15 cellular contexts compared by ENCODE assay signal in genomic region chr20:58843128-58843556, GRCh38.
"Had no signal": no experiment of that assay in that cellular context is flagged by ENCODE, and none has a peak within 500 bp of the region (broad histone marks: within the 10 kb centered on the region; RNA-seq: fewer than 3 reads in every experiment).

No MANE protein-coding gene starts in this region.

- H3K4me3 ChIP-seq: coronary artery, pancreas, sigmoid colon, stomach, testis had no signal

- H3K27ac ChIP-seq: brain microvascular endothelial cell, coronary artery, pancreas, sigmoid colon, stomach, testis had no signal

- H3K36me3 ChIP-seq: brain microvascular endothelial cell, pancreas, sigmoid colon, stomach had no signal

- DNase-seq: activated CD4-positive, alpha-beta T cell treated with anti-CD3 and anti-CD28 coated beads, Interleukin-2, amount 10 ng/mL, durations not matched to agents 24 days and 14 days; activated CD4-positive, CD25-positive, alpha-beta regulatory T cell; activated CD8-positive, alpha-beta memory T cell treated with anti-CD3 and anti-CD28 coated beads, Interleukin-2, amount 50 U/mL, for 48 hours; activated CD8-positive, alpha-beta T cell treated with anti-CD3 and anti-CD28 coated beads, Interleukin-2, amount 10 ng/mL, durations not matched to agents 7 days and 5 days; activated gamma-delta T cell treated with Interleukin-2 at 50 U/mL for 16 hours; activated naive CD8-positive, alpha-beta T cell treated with anti-CD3 and anti-CD28 coated beads for 36 hours; brain microvascular endothelial cell; foreskin fibroblast; kidney glomerular epithelial cell; pancreas; sigmoid colon; stimulated activated CD4-positive, alpha-beta T cell treated with anti-CD3 and anti-CD28 coated beads, Interleukin-1b, Interleukin-23, amount 100 ng/mL, for 48 hours; stomach; testis had no signal

- H3K9me3 ChIP-seq: pancreas, sigmoid colon, stomach, testis had no signal

- H3K27me3 ChIP-seq: pancreas, testis had no signal

- ATAC-seq: activated CD8-positive, alpha-beta T cell treated with anti-CD3 and anti-CD28 coated beads, Interleukin-2, amount 10 ng/mL, durations not matched to agents 7 days and 5 days; pancreas had no signal

- H3K4me1 ChIP-seq: pancreas had no signal
